In genomic region chr19:40576585-40577451, GRCh38 we compare ENCODE assay signal across 1 cellular context.
TF ChIP-seq lines count a peak whose summit lies in the region.

TSS of gene SHKBP1 (plus strand) at chr19:40576873. CDS start at chr19:40576900, 27 bp downstream.

TF ChIP-seq in HepG2, 621 proteins besides CTCF, POLR2A, EP300 and RAD21 (continued from another document and continues in another):
- peak; percentile 51 for TF ChIP-seq ZNF687 (CRISPR knock-in tag; IDR thresholded peaks at IDR 0.05)
- TF ChIP-seq ZFP82 (CRISPR knock-in tag; IDR thresholded peaks at IDR 0.05; ENCODE audit: borderline replicate concordance), result 0 out of 2 replicates have a peak, but pooled peaks have one; percentile 63
- 0 out of 2 replicates have a peak, but pooled peaks have one; percentile 31 for TF ChIP-seq ZNF354B (CRISPR knock-in tag; IDR thresholded peaks at IDR 0.05)
- TF ChIP-seq SP2 (CRISPR knock-in tag; IDR thresholded peaks at IDR 0.05), result peak; percentile 98
- TF ChIP-seq ZNF331 (CRISPR knock-in tag; IDR thresholded peaks at IDR 0.05), result no peak
- TF ChIP-seq HIVEP1 (CRISPR knock-in tag; IDR thresholded peaks at IDR 0.05), result 0 out of 2 replicates have a peak, but pooled peaks have one; percentile 35
- TF ChIP-seq BORCS8-MEF2B (CRISPR knock-in tag; IDR thresholded peaks at IDR 0.05), result no peak
- TF ChIP-seq ZNF580 (CRISPR knock-in tag; IDR thresholded peaks at IDR 0.05; ENCODE audit: borderline replicate concordance, low read depth), result no peak
- no peak for TF ChIP-seq RNF219 (CRISPR knock-in tag; IDR thresholded peaks at IDR 0.05)
- 0 out of 2 replicates have a peak, but pooled peaks have one; percentile 67 for TF ChIP-seq SMYD3 (CRISPR knock-in tag; IDR thresholded peaks at IDR 0.05)
- TF ChIP-seq ELF4 (CRISPR knock-in tag; IDR thresholded peaks at IDR 0.05; ENCODE audit: borderline replicate concordance), result peak; percentile 94
- 0 out of 2 replicates have a peak, but pooled peaks have one; percentile 52 for TF ChIP-seq HNF1B (CRISPR knock-in tag; IDR thresholded peaks at IDR 0.05)
- TF ChIP-seq ZBTB38 (CRISPR knock-in tag; IDR thresholded peaks at IDR 0.05), result no peak
- TF ChIP-seq ZBTB40 (IDR thresholded peaks at IDR 0.05), result no peak
- TF ChIP-seq ZBTB40 (CRISPR knock-in tag; IDR thresholded peaks at IDR 0.05), result no peak
- TF ChIP-seq ZNF318 (CRISPR knock-in tag; IDR thresholded peaks at IDR 0.05), result no peak
- 0 out of 2 replicates have a peak, but pooled peaks have one; percentile 28 for TF ChIP-seq HOXA5 (CRISPR knock-in tag; IDR thresholded peaks at IDR 0.05)
- TF ChIP-seq ZNF556 (CRISPR knock-in tag; IDR thresholded peaks at IDR 0.05; ENCODE audit: borderline replicate concordance), result no peak
- no peak for TF ChIP-seq ZNF780A (CRISPR knock-in tag; IDR thresholded peaks at IDR 0.05)
- TF ChIP-seq SIN3A (IDR thresholded peaks at IDR 0.05; ENCODE audit: borderline replicate concordance, low read depth, low read length), result 0 out of 2 replicates have a peak, but pooled peaks have one; percentile 70
- TF ChIP-seq KDM2A (CRISPR knock-in tag; IDR thresholded peaks at IDR 0.05; ENCODE audit: borderline replicate concordance, low read depth), result peak; percentile 36; the same call in 1 of the 2 replicates
- TF ChIP-seq CHD2 (IDR thresholded peaks at IDR 0.05; ENCODE audit: low read depth, low read length), result 0 out of 2 replicates have a peak, but pooled peaks have one; percentile 43
- 0 out of 2 replicates have a peak, but pooled peaks have one; percentile 13 for TF ChIP-seq SIX1 (CRISPR knock-in tag; IDR thresholded peaks at IDR 0.05; ENCODE audit: borderline replicate concordance)
